Comparison of ENCODE assay signal across 9 cellular contexts in the genomic region with DNA sequence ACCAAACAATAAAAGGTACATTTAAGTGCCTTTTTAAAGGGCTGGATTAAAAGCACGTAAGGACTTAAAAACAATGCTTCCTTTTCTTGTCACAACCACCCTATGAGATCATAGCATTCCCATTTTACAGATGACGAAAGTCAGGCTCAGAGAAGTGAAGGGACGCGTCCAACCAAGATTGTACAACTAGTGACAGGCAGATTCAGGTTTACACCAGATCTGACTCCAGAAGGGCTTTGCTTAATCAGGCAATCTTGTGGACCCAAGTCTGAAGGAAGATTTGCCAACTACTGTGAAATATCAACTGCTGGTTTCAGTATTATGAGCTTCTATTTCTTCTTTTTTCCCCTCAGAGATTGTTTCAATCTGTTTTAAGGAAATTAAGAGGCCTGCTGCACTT. TPM values are rescaled to one million over a fixed set of nuclear protein-coding genes. Genes with fewer than 3 reads are reported as not detected.
A peak's percentile ranks its signal among the peaks of the same experiment; 100 is the strongest.
DNase-seq lines count a peak whose midpoint lies in the region; ATAC-seq and TF ChIP-seq lines count a peak whose summit lies in the region.
"Had no signal": no experiment of that assay in that cellular context is flagged by ENCODE, and none has a peak within 500 bp of the region (broad histone marks: within the 10 kb centered on the region; RNA-seq: fewer than 3 reads in every experiment).

No MANE protein-coding gene starts in this region.

- no peaks in the 10 kb centered on the region for H3K9me3 ChIP-seq in CD4-positive, alpha-beta memory T cell (ENCODE audit: control insufficient read depth in 1 of 2, low read length in 2 of 2)
- no peaks in the 10 kb centered on the region for H3K9me3 ChIP-seq in Karpas-422 (ENCODE audit: low read length)
- H3K9me3 ChIP-seq in colonic mucosa: no peaks in the 10 kb centered on the region
- no peaks in the 10 kb centered on the region for H3K9me3 ChIP-seq in neural progenitor cell (ENCODE audit: low read depth)

- H4K20me1 ChIP-seq in Karpas-422 (ENCODE audit: insufficient read depth, low read depth, low read length) (no peaks in the 10 kb centered on the region), neural progenitor cell (ENCODE audit: low read depth) (no peaks in the 10 kb centered on the region)

- H2AFZ ChIP-seq in Karpas-422 (ENCODE audit: low read length): no peak overlapping the region
- H2AFZ ChIP-seq in neural progenitor cell (replicated peaks): no peak overlapping the region

- peak overlapping the region in 4 of 7 donors; percentile 2 to 97 (median 90) for H3K27ac Mint-ChIP-seq in CD4-positive, alpha-beta memory T cell
- H3K27ac Mint-ChIP-seq in neural progenitor cell: no peak overlapping the region

- no peaks in the 10 kb centered on the region for H3K36me3 ChIP-seq in CD4-positive, alpha-beta memory T cell (ENCODE audit: insufficient read depth, low read length)
- H3K36me3 ChIP-seq in Karpas-422 (ENCODE audit: insufficient read depth, low read length): no peaks in the 10 kb centered on the region
- H3K36me3 ChIP-seq in colonic mucosa: no peaks in the 10 kb centered on the region
- H3K36me3 ChIP-seq in neural progenitor cell: no peaks in the 10 kb centered on the region

- no peaks in the 10 kb centered on the region for H3K79me2 ChIP-seq in Karpas-422 (ENCODE audit: low read length)
- H3K79me2 ChIP-seq in neural progenitor cell (ENCODE audit: low read depth): peaks cover 21% of the 10 kb centered on the region

- H3K27me3 Mint-ChIP-seq in CD4-positive, alpha-beta memory T cell: no peaks in the 10 kb centered on the region
- H3K27me3 Mint-ChIP-seq in neural progenitor cell (ENCODE audit: insufficient read depth, low read depth): no peaks in the 10 kb centered on the region

- no peak overlapping the region for H3K27ac ChIP-seq in CD4-positive, alpha-beta memory T cell (ENCODE audit: low read depth, low read length)
- no peak overlapping the region for H3K27ac ChIP-seq in Karpas-422 (ENCODE audit: low read length)
- peak overlapping the region; percentile 77 for H3K27ac ChIP-seq in colonic mucosa
- no peak overlapping the region for H3K27ac ChIP-seq in neural progenitor cell

- H3K9me3 Mint-ChIP-seq in CD4-positive, alpha-beta memory T cell: no peaks in the 10 kb centered on the region
- H3K9me3 Mint-ChIP-seq in neural progenitor cell: no peaks in the 10 kb centered on the region

- no peak for ATAC-seq in HG02798 (IDR thresholded peaks at IDR 0.05; ENCODE audit: poor library complexity, unreplicated experiment)
- no peak for ATAC-seq in HG03460 (IDR thresholded peaks at IDR 0.05; ENCODE audit: unreplicated experiment)
- ATAC-seq in GM18868 (IDR thresholded peaks at IDR 0.05; ENCODE audit: unreplicated experiment): no peak

- no peaks in the 10 kb centered on the region for H3K9me2 ChIP-seq in Karpas-422 (replicated peaks; ENCODE audit: insufficient read depth, low read length)

- TF ChIP-seq CTCF in colonic mucosa (IDR thresholded peaks at IDR 0.05) (no peak), neural progenitor cell (IDR thresholded peaks at IDR 0.05) (no peak)

- peak overlapping the region; percentile 93 to 98 (median 98) for H3K4me3 Mint-ChIP-seq in CD4-positive, alpha-beta memory T cell
- peak overlapping the region; percentile 94 for H3K4me3 Mint-ChIP-seq in neural progenitor cell

- H3K4me2 ChIP-seq in Karpas-422 (ENCODE audit: low read depth, low read length, poor library complexity, severe bottlenecking) (peak overlapping the region; percentile 86), neural progenitor cell (peak overlapping the region; percentile 81)

- H3K4me3 ChIP-seq in CD4-positive, alpha-beta memory T cell (ENCODE audit: low read length in 2 of 2): peak overlapping the region; percentile 86 to 97
- peak overlapping the region; percentile 76 for H3K4me3 ChIP-seq in Karpas-422 (ENCODE audit: low read length)
- peak overlapping the region; percentile 64 for H3K4me3 ChIP-seq in colonic mucosa
- peak overlapping the region; percentile 85 for H3K4me3 ChIP-seq in neural progenitor cell

- H3K4me1 Mint-ChIP-seq in CD4-positive, alpha-beta memory T cell: peaks cover 32 to 62% (median 45%) of the 10 kb centered on the region in 4 donors
- H3K4me1 Mint-ChIP-seq in neural progenitor cell: peaks cover 12% of the 10 kb centered on the region

- CTCF ChIA-PET in CD4-positive, alpha-beta memory T cell (lab: Charles Lee; ENCODE audit: partially characterized antibody): interaction anchor here (1.2 to 3.2 kb wide), 3 partner anchors 14 to 200 kb away, joined by 3 to 18 read pairs (median 8); no protein-coding TSS in a partner anchor

- intact Hi-C loops in CD4-positive, alpha-beta memory T cell (cut with micrococcal nuclease): loop anchor here (1.0 to 5.0 kb wide), 3 partner anchors 8 to 1347 kb away; a partner anchor contains a TSS
- intact Hi-C loops in colonic mucosa (cut with DNase I): no loop called here

- POLR2A ChIA-PET in CD4-positive, alpha-beta memory T cell (lab: Charles Lee; ENCODE audit: partially characterized antibody): interaction anchor here (1.4 to 2.7 kb wide), 5 partner anchors 8 to 116 kb away, joined by 3 to 15 read pairs (median 10); a partner anchor contains a TSS

- no peaks in the 10 kb centered on the region for H3K27me3 ChIP-seq in CD4-positive, alpha-beta memory T cell (ENCODE audit: insufficient read depth, low read length)
- H3K27me3 ChIP-seq in Karpas-422 (ENCODE audit: low read length): no peaks in the 10 kb centered on the region; the same call in 1 of the 2 replicates
- H3K27me3 ChIP-seq in colonic mucosa: no peaks in the 10 kb centered on the region
- peaks cover 7% of the 10 kb centered on the region for H3K27me3 ChIP-seq in neural progenitor cell

- peak in 1 of 5 donors; percentile 36 for DNase-seq in CD4-positive, alpha-beta memory T cell
- DNase-seq in Karpas-422 (no peak), colonic mucosa (no peak), neural progenitor cell (ENCODE audit: low spot score) (no peak), mucosa of gallbladder (ENCODE audit: low spot score) (no peak)

- H3K36me3 Mint-ChIP-seq in CD4-positive, alpha-beta memory T cell: peaks cover 0 to 13% of the 10 kb centered on the region in 2 donors
- no peaks in the 10 kb centered on the region for H3K36me3 Mint-ChIP-seq in neural progenitor cell

- H3F3A ChIP-seq in neural progenitor cell (ENCODE audit: low read depth): no peaks in the 10 kb centered on the region

- H3K4me1 ChIP-seq in CD4-positive, alpha-beta memory T cell (ENCODE audit: insufficient read depth, low read length): peaks cover 30% of the 10 kb centered on the region
- H3K4me1 ChIP-seq in Karpas-422 (ENCODE audit: low read length): peaks cover 21% of the 10 kb centered on the region
- H3K4me1 ChIP-seq in colonic mucosa: peaks cover 5% of the 10 kb centered on the region
- H3K4me1 ChIP-seq in neural progenitor cell: peaks cover 26% of the 10 kb centered on the region

- H3K9ac ChIP-seq in Karpas-422 (ENCODE audit: low read length) (peak overlapping the region; percentile 76; the same call in 1 of the 2 replicates), colonic mucosa (ENCODE audit: low read depth in 2 of 2, low read length in 2 of 2) (peak overlapping the region in 1 of 2 donors; percentile 87), neural progenitor cell (no peak overlapping the region)

RNA-seq across cellular contexts. Expression of a gene that starts 0.9 kb away (rescaled TPM):
- 10 to 100 TPM; 10.9 to 11.1 TPM for total RNA-seq in CD4-positive, alpha-beta memory T cell
- 1 to 10 TPM; 3.2 to 4.5 TPM for polyA plus RNA-seq in CD4-positive, alpha-beta memory T cell
- 2.5 and 8.6 TPM in 2 replicates for total RNA-seq in Karpas-422 (2014; rRNA removed; shearing (Covaris generic); ENCODE audit: low replicate concordance)
- total RNA-seq in colonic mucosa: 10 to 100 TPM; 14.2 to 28.4 TPM
- total RNA-seq in neural progenitor cell (ENCODE audit: low replicate concordance): 13.1 and 22.9 TPM in 2 replicates
- total RNA-seq in mucosa of gallbladder: 18.0 TPM

RNA-seq across cellular contexts. Expression of a gene that starts 40.1 kb away (rescaled TPM):
- total RNA-seq in CD4-positive, alpha-beta memory T cell: 1 to 10 TPM in 1 of 2 experiments, under 1 TPM in 1; 0.89 to 1.2 TPM
- polyA plus RNA-seq in CD4-positive, alpha-beta memory T cell: 1 to 10 TPM; 2.1 TPM
- 0.22 TPM in 1 of 2 replicates, not detected in the other for total RNA-seq in Karpas-422 (2014; rRNA removed; shearing (Covaris generic); ENCODE audit: low replicate concordance)
- total RNA-seq in colonic mucosa (1 to 10 TPM; 3.6 to 4.3 TPM), neural progenitor cell (ENCODE audit: low replicate concordance) (9.1 and 23.7 TPM in 2 replicates), mucosa of gallbladder (21.5 TPM)
- total RNA-seq: NCI-H460 had no signal
